Comparison of ENCODE assay signal across 1 cellular context in genomic region chr11:8871283-8871775, GRCh38.
TF ChIP-seq lines count a peak whose summit lies in the region.

No MANE protein-coding gene starts in this region.

TF ChIP-seq in endothelial cell of umbilical vein, 7 proteins besides CTCF, POLR2A, EP300 and RAD21:
- no peak for TF ChIP-seq JUN (IDR thresholded peaks at IDR 0.05; ENCODE audit: borderline replicate concordance, insufficient read depth, insufficient read length, low read depth)
- peak; percentile 52 for TF ChIP-seq MAX (IDR thresholded peaks at IDR 0.05; ENCODE audit: insufficient read depth, insufficient read length)
